ENCODE assay signal across 5 cellular contexts in genomic region chr10:79505328-79505727, GRCh38. TPM values are rescaled to one million over a fixed set of nuclear protein-coding genes. Genes with fewer than 3 reads are reported as not detected.
"Had no signal": no experiment of that assay in that cellular context is flagged by ENCODE, and none has a peak within 500 bp of the region (broad histone marks: within the 10 kb centered on the region; RNA-seq: fewer than 3 reads in every experiment).

No MANE protein-coding gene starts in this region.

RNA-seq across cellular contexts. Expression of gene SFTPA2, which starts 54.9 kb away (rescaled TPM):
- total RNA-seq: epithelial cell of proximal tubule, hepatocyte, lung microvascular endothelial cell, occipital lobe had no signal
- polyA plus RNA-seq: hepatocyte, liver had no signal
